ENCODE assay signal across 1 cellular context in the genomic region with DNA sequence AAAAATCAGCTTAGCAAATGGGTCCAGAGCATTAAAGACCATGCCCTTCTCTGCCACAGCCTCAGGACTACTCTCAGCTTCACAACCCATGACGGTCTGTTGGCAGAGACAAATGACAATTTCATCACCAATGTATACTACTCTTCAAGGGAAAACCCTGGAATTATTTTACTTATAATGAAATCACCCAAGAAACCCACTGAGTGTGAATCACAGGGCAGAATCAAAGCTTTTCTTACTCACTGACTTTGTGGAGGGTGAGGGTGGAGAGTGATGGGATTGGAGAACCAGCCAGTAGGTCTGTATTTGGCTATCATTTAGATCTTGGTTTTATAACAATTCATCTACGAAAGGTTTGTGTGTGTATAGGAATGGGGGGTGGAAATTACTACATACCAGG.
TF ChIP-seq lines count a peak whose summit lies in the region.

No MANE protein-coding gene starts in this region.

TF ChIP-seq in H1, 55 proteins besides CTCF, POLR2A, EP300 and RAD21 (continued from another document):
- TF ChIP-seq HDAC2 (IDR thresholded peaks at IDR 0.05; ENCODE audit: borderline replicate concordance in 1 of 2, low read depth in 2 of 2, low read length in 2 of 2) (no peak), SRF (IDR thresholded peaks at IDR 0.05; ENCODE audit: low read depth, low read length) (no peak), RXRA (IDR thresholded peaks at IDR 0.05; ENCODE audit: insufficient read depth, low read depth, low read length) (no peak), CBX8 (IDR thresholded peaks at IDR 0.05; ENCODE audit: borderline replicate concordance, low read depth, low read length) (no peak), BACH1 (IDR thresholded peaks at IDR 0.05; ENCODE audit: low read length) (no peak), POLR2AphosphoS5 (IDR thresholded peaks at IDR 0.05; ENCODE audit: low read depth, low read length) (no peak), CBX5 (IDR thresholded peaks at IDR 0.05; ENCODE audit: low read depth, low read length) (no peak), NRF1 (IDR thresholded peaks at IDR 0.05; ENCODE audit: low read depth, low read length) (no peak), SP4 (IDR thresholded peaks at IDR 0.05; ENCODE audit: low read length) (no peak), HDAC6 (IDR thresholded peaks at IDR 0.05; ENCODE audit: low read depth, low read length) (no peak), SUZ12 (IDR thresholded peaks at IDR 0.05; ENCODE audit: low read length) (no peak), TAF7 (optimal IDR thresholded peaks at IDR 0.05; ENCODE audit: borderline replicate concordance, low read depth, low read length) (no peak), FOSL1 (IDR thresholded peaks at IDR 0.05; ENCODE audit: insufficient read depth, low read depth, low read length) (no peak), RNF2 (IDR thresholded peaks at IDR 0.05; ENCODE audit: borderline replicate concordance, low read depth, low read length, missing control alignments, poor library complexity, severe bottlenecking) (no peak), TEAD4 (IDR thresholded peaks at IDR 0.05; ENCODE audit: low read depth, low read length) (no peak)
- TF ChIP-seq, protein P1, sequence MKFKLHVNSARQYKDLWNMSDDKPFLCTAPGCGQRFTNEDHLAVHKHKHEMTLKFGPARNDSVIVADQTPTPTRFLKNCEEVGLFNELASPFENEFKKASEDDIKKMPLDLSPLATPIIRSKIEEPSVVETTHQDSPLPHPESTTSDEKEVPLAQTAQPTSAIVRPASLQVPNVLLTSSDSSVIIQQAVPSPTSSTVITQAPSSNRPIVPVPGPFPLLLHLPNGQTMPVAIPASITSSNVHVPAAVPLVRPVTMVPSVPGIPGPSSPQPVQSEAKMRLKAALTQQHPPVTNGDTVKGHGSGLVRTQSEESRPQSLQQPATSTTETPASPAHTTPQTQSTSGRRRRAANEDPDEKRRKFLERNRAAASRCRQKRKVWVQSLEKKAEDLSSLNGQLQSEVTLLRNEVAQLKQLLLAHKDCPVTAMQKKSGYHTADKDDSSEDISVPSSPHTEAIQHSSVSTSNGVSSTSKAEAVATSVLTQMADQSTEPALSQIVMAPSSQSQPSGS (IDR thresholded peaks at IDR 0.05; ENCODE audit: low read length), result no peak
- TF ChIP-seq, protein P2, sequence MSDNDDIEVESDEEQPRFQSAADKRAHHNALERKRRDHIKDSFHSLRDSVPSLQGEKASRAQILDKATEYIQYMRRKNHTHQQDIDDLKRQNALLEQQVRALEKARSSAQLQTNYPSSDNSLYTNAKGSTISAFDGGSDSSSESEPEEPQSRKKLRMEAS (IDR thresholded peaks at IDR 0.05), result no peak
